16 cellular contexts compared by ENCODE assay signal in genomic region chrX:4764888-4765287, GRCh38.
DNase-seq lines count a peak whose midpoint lies in the region; FAIRE-seq and TF ChIP-seq lines count a peak whose summit lies in the region.
"Had no signal": no experiment of that assay in that cellular context is flagged by ENCODE, and none has a peak within 500 bp of the region (broad histone marks: within the 10 kb centered on the region; RNA-seq: fewer than 3 reads in every experiment).

No MANE protein-coding gene starts in this region.

- H3K4me3 ChIP-seq in astrocyte (ENCODE audit: insufficient read depth, low read depth, low read length) (no peak overlapping the region), neuronal stem cell (ENCODE audit: low read length in 2 of 2) (no peak overlapping the region)
- H3K4me3 ChIP-seq: PC-9, SK-N-MC had no signal

- H3K4me2 ChIP-seq in astrocyte (ENCODE audit: low read length) (no peak overlapping the region), neuronal stem cell (ENCODE audit: insufficient read depth, low read length, poor library complexity, severe bottlenecking) (no peak overlapping the region)
- H3K4me2 ChIP-seq: PC-9 had no signal

- H4K20me1 ChIP-seq in astrocyte (ENCODE audit: insufficient read depth, low read length), result no peaks in the 10 kb centered on the region

- no peak overlapping the region for H3K14ac ChIP-seq in neuronal stem cell (ENCODE audit: low read length)

- H3K9me3 ChIP-seq in astrocyte (ENCODE audit: insufficient read depth, low read depth, low read length), result no peaks in the 10 kb centered on the region
- H3K9me3 ChIP-seq in neuronal stem cell (replicated peaks in 1 of 2; ENCODE audit: control insufficient read depth in 2 of 2, insufficient read depth in 1 of 2, low read depth in 1 of 2, low read length in 2 of 2), result no peaks in the 10 kb centered on the region

- WGBS in neuronal stem cell (ENCODE audit: extremely low coverage in 2 of 2, insufficient read length in 2 of 2, insufficient replicate concordance in 1 of 2), 2 donors, result no CpG with 5 or more reads among the region's 2 CpGs

- H4K8ac ChIP-seq in neuronal stem cell (ENCODE audit: low read depth, low read length), result no peak overlapping the region

- H3K79me1 ChIP-seq in neuronal stem cell (ENCODE audit: low read depth, low read length), result no peaks in the 10 kb centered on the region

- no peak overlapping the region for H2BK5ac ChIP-seq in neuronal stem cell (ENCODE audit: low read length)

- H3K27me3 ChIP-seq in astrocyte (ENCODE audit: insufficient read depth, low read length), result no peaks in the 10 kb centered on the region
- no peaks in the 10 kb centered on the region for H3K27me3 ChIP-seq in neuronal stem cell (ENCODE audit: control insufficient read depth in 3 of 3, insufficient read depth in 3 of 3, low read depth in 1 of 3, low read length in 3 of 3)

- no peaks in the 10 kb centered on the region for H3K36me3 Mint-ChIP-seq in astrocyte (ENCODE audit: low read depth, unreplicated experiment)

- no peaks in the 10 kb centered on the region for H3K36me3 ChIP-seq in astrocyte (ENCODE audit: insufficient read depth, low read length)
- no peaks in the 10 kb centered on the region for H3K36me3 ChIP-seq in neuronal stem cell (replicated peaks in 1 of 2; ENCODE audit: control insufficient read depth in 2 of 2, insufficient read depth in 2 of 2, low read length in 2 of 2)

- H3K27me3 Mint-ChIP-seq in astrocyte (ENCODE audit: low read depth, unreplicated experiment), result no peaks in the 10 kb centered on the region

- no peaks in the 10 kb centered on the region for H3K9me3 Mint-ChIP-seq in astrocyte (ENCODE audit: unreplicated experiment)

- no peak overlapping the region for H3K4me3 Mint-ChIP-seq in astrocyte (ENCODE audit: unreplicated experiment)

- H3K79me2 ChIP-seq in astrocyte (ENCODE audit: insufficient read depth, low read length), result no peaks in the 10 kb centered on the region

- H3K18ac ChIP-seq in neuronal stem cell (ENCODE audit: low read length), result no peak overlapping the region

- no peak overlapping the region for H2AFZ ChIP-seq in astrocyte (ENCODE audit: low read depth, low read length)
- H2AFZ ChIP-seq in neuronal stem cell (ENCODE audit: low read length), result no peak overlapping the region
- H2AFZ ChIP-seq: PC-9 had no signal

- no peaks in the 10 kb centered on the region for H3K4me1 ChIP-seq in astrocyte (ENCODE audit: insufficient read depth, low read length)
- no peaks in the 10 kb centered on the region for H3K4me1 ChIP-seq in neuronal stem cell (ENCODE audit: control insufficient read depth in 2 of 2, insufficient read depth in 1 of 2, low read depth in 1 of 2, low read length in 2 of 2)

- no peak overlapping the region for H3K4ac ChIP-seq in neuronal stem cell (ENCODE audit: low read length)

- H3K23ac ChIP-seq in neuronal stem cell (ENCODE audit: low read depth, low read length, poor library complexity), result no peak overlapping the region

- H3K9ac ChIP-seq in astrocyte (ENCODE audit: low read length), result no peak overlapping the region
- H3K9ac ChIP-seq in neuronal stem cell (ENCODE audit: low read depth, low read length, poor library complexity), result no peak overlapping the region

- no peak overlapping the region for H2AK5ac ChIP-seq in neuronal stem cell (ENCODE audit: low read depth, low read length)

- no peak overlapping the region for H4K91ac ChIP-seq in neuronal stem cell (ENCODE audit: low read depth, low read length, poor library complexity)

- peak; percentile 16 for DNase-seq in H4 (ENCODE audit: low spot score)
- peak; percentile 7 for DNase-seq in astrocyte (ENCODE audit: low read depth)
- peak; percentile 5 for DNase-seq in fibroblast of gingiva (ENCODE audit: low read depth)
- DNase-seq in non-pigmented ciliary epithelial cell (ENCODE audit: low read depth), result peak; percentile 10
- DNase-seq in OCI-M2 (lab: John Stamatoyannopoulos, UW; ENCODE audit: unreplicated experiment), result no peak
- DNase-seq in GM20000 (ENCODE audit: low spot score), result no peak
- DNase-seq in neuronal stem cell (ENCODE audit: low spot score), result no peak
- no peak for DNase-seq in DMS53 (lab: John Stamatoyannopoulos, UW)
- DNase-seq: COR-L47, H7, NCI-H1417 treated with DMSO at 0.1 percent for 48 hours, NCI-H2029, NCI-H748 treated with DMSO at 0.1 percent for 48 hours, PC-9, Right ventricle myocardium superior had no signal

- TF ChIP-seq CTCF in astrocyte (IDR thresholded peaks at IDR 0.05; ENCODE audit: insufficient read depth, low read depth, low read length) (no peak), GM20000 (IDR thresholded peaks at IDR 0.05; ENCODE audit: extremely low read depth, missing control alignments) (no peak)

- FAIRE-seq in astrocyte (lab: Jason Lieb, UNC), result peak; percentile 82

- no peak overlapping the region for H2BK12ac ChIP-seq in neuronal stem cell (ENCODE audit: low read length)

- no peak overlapping the region for H2BK15ac ChIP-seq in neuronal stem cell (ENCODE audit: low read length)

- H3K27ac Mint-ChIP-seq in astrocyte (ENCODE audit: unreplicated experiment), result no peak overlapping the region

- H3K27ac ChIP-seq in astrocyte (ENCODE audit: low read depth, low read length) (no peak overlapping the region), neuronal stem cell (replicated peaks; ENCODE audit: low read length) (no peak overlapping the region)
- H3K27ac ChIP-seq: PC-9, SK-N-MC had no signal

- no peak overlapping the region for H2BK120ac ChIP-seq in neuronal stem cell (ENCODE audit: low read depth, low read length)

- peaks cover 5% of the 10 kb centered on the region for H3K4me1 Mint-ChIP-seq in astrocyte (ENCODE audit: low read depth, unreplicated experiment)

Comparison
In these comparisons a context has a peak if more than half of its experiments do, and no peak if none do; other contexts are left out.
1. DNase-seq: peak in H4 (single experiment), astrocyte (single experiment), fibroblast of gingiva (single experiment) and non-pigmented ciliary epithelial cell (single experiment); none in OCI-M2 (single experiment), GM20000 (single experiment), neuronal stem cell (single experiment) and DMS53 (single experiment).